Comparison of ENCODE assay signal across 8 cellular contexts in genomic region chr10:117004627-117005453, GRCh38. TPM values are rescaled to one million over a fixed set of nuclear protein-coding genes. Genes with fewer than 3 reads are reported as not detected.
DNase-seq lines count a peak whose midpoint lies in the region; ATAC-seq and TF ChIP-seq lines count a peak whose summit lies in the region.

Gene SHTN1 (minus strand): TSS chr10:117005187. CDS start chr10:117005079, 108 bp downstream.

- H3K4me3 ChIP-seq in AG10803 (ENCODE audit: low read length): peak within 1 kb of the TSS; percentile 82

- DNase-seq in AG10803 (ENCODE audit: low read depth) (peak; percentile 49), NCI-H748 (lab: John Stamatoyannopoulos, UW; ENCODE audit: unreplicated experiment) (peak; percentile 90), foreskin keratinocyte (peak; percentile 39 to 60), natural killer cell (no peak), type B pancreatic cell (ENCODE audit: extremely low spot score, unreplicated experiment) (peak; percentile 83)
- peak; percentile 35 to 44 for DNase-seq in activated T-cell treated with anti-CD3 and anti-CD28 coated beads, Interleukin-2, amount 50 U/mL, for 48 hours

- intact Hi-C loops in natural killer cell (cut with micrococcal nuclease): no loop called here

- no peak within 1 kb of the TSS for H3K27ac Mint-ChIP-seq in natural killer cell
- H3K27ac Mint-ChIP-seq in type B pancreatic cell: peak within 1 kb of the TSS; percentile 88

- peak within 1 kb of the TSS; percentile 71 for H3K4me3 Mint-ChIP-seq in natural killer cell
- peak within 1 kb of the TSS; percentile 92 for H3K4me3 Mint-ChIP-seq in type B pancreatic cell

- H3K9me3 Mint-ChIP-seq in natural killer cell (peaks cover 0 to 2% of the 10 kb centered on the region in 2 donors), type B pancreatic cell (no peaks in the 10 kb centered on the region)

- ATAC-seq in GM19023 (IDR thresholded peaks at IDR 0.05; ENCODE audit: unreplicated experiment) (peak; percentile 68), HG03442 (IDR thresholded peaks at IDR 0.05; ENCODE audit: unreplicated experiment) (peak; percentile 51), foreskin keratinocyte (peak; percentile 95), natural killer cell (peak in 2 of 3 donors; percentile 42 to 43)

- TF ChIP-seq CTCF in AG10803 (conservative IDR thresholded peaks at IDR 0.05; ENCODE audit: low read length) (no peak), foreskin keratinocyte (conservative IDR thresholded peaks at IDR 0.05) (no peak), natural killer cell (IDR thresholded peaks at IDR 0.05) (no peak), type B pancreatic cell (conservative IDR thresholded peaks at IDR 0.05) (no peak)

- H3K4me1 Mint-ChIP-seq in natural killer cell (no peaks in the 10 kb centered on the region), type B pancreatic cell (ENCODE audit: unreplicated experiment) (peaks cover 12% of the 10 kb centered on the region)

- H3K4me1 ChIP-seq in foreskin keratinocyte: peaks cover 3% of the 10 kb centered on the region

- H3K27ac ChIP-seq in foreskin keratinocyte: peak within 1 kb of the TSS; percentile 52

- H3K27me3 Mint-ChIP-seq in natural killer cell (ENCODE audit: low read depth in 2 of 2) (peaks cover 7 to 14% of the 10 kb centered on the region in 2 donors), type B pancreatic cell (peaks cover 2% of the 10 kb centered on the region)

- H3K36me3 Mint-ChIP-seq in natural killer cell (no peaks in the 10 kb centered on the region), type B pancreatic cell (no peaks in the 10 kb centered on the region)

- no peaks in the 10 kb centered on the region for H3K27me3 ChIP-seq in foreskin keratinocyte

RNA-seq across cellular contexts. Expression of gene SHTN1, which starts in this region (rescaled TPM):
- total RNA-seq in foreskin keratinocyte (19.0 and 21.5 TPM in 2 replicates), natural killer cell (1 to 10 TPM in 2 of 3 donors, under 1 TPM in 1; 0.88 to 1.4 (median 1.1) TPM), type B pancreatic cell (ENCODE audit: low replicate concordance) (18.2 and 35.6 TPM in 2 replicates)
- 8.1 and 8.3 TPM in 2 replicates for polyA plus RNA-seq in foreskin keratinocyte

Comparison
In these comparisons a context has a peak if more than half of its experiments do, and no peak if none do; other contexts are left out.
1. ATAC-seq: peak in every context shown above with its lines; median percentile 95 in foreskin keratinocyte; 68 in GM19023; 51 in HG03442; 42 in natural killer cell.